Comparison of ENCODE assay signal across 25 cellular contexts in genomic region chr2:16824472-16824871, GRCh38.
"Had no signal": no experiment of that assay in that cellular context is flagged by ENCODE, and none has a peak within 500 bp of the region (broad histone marks: within the 10 kb centered on the region; RNA-seq: fewer than 3 reads in every experiment).

No MANE protein-coding gene starts in this region.

- H3K36me3 ChIP-seq: adrenal gland, esophagus squamous epithelium had no signal

- H3K4me3 ChIP-seq: adrenal gland, body of pancreas, coronary artery, dorsolateral prefrontal cortex, esophagus squamous epithelium had no signal

- H3K27me3 ChIP-seq: adrenal gland, body of pancreas, dorsolateral prefrontal cortex had no signal

- H3K27ac ChIP-seq: adrenal gland, body of pancreas, coronary artery, dorsolateral prefrontal cortex, esophagus squamous epithelium had no signal

- H3K9me3 ChIP-seq: adrenal gland, body of pancreas, esophagus squamous epithelium had no signal

- DNase-seq: activated CD4-positive, alpha-beta memory T cell treated with anti-CD3 and anti-CD28 coated beads for 36 hours; activated CD4-positive, alpha-beta T cell treated with anti-CD3 and anti-CD28 coated beads for 36 hours; activated CD4-positive, alpha-beta T cell treated with anti-CD3 and anti-CD28 coated beads, Interleukin-2, amount 10 ng/mL, durations not matched to agents 24 days and 14 days; activated CD4-positive, CD25-positive, alpha-beta regulatory T cell; activated CD4-positive, CD25-positive, alpha-beta regulatory T cell treated with anti-CD3 and anti-CD28 coated beads, Interleukin-2, amount 50 U/mL, for 72 hours; activated CD8-positive, alpha-beta memory T cell treated with anti-CD3 and anti-CD28 coated beads, Interleukin-2, amount 10 ng/mL, durations not matched to agents 7 days and 5 days; activated CD8-positive, alpha-beta memory T cell treated with anti-CD3 and anti-CD28 coated beads, Interleukin-2, amount 50 U/mL, for 4 hours; activated CD8-positive, alpha-beta T cell treated with anti-CD3 and anti-CD28 coated beads, Interleukin-2, amount 10 ng/mL, durations not matched to agents 7 days and 5 days; activated effector memory CD4-positive, alpha-beta T cell treated with anti-CD3 and anti-CD28 coated beads, Interleukin-2, amount 50 U/mL, for 16 hours; activated naive CD4-positive, alpha-beta T cell treated with anti-CD3 and anti-CD28 coated beads for 36 hours; activated naive CD8-positive, alpha-beta T cell treated with anti-CD3 and anti-CD28 coated beads for 36 hours; activated naive CD8-positive, alpha-beta T cell treated with anti-CD3 and anti-CD28 coated beads, Interleukin-2, amount 50 U/mL, for 24 hours; activated T-cell treated with anti-CD3 and anti-CD28 coated beads, Interleukin-2, amount 50 U/mL, for 1 hour; activated T-cell treated with anti-CD3 and anti-CD28 coated beads, Interleukin-2, amount 50 U/mL, for 48 hours; adrenal gland; amygdala; aorta; body of pancreas; dorsolateral prefrontal cortex; effector memory CD4-positive, alpha-beta T cell; endodermal cell; esophagus squamous epithelium; head of caudate nucleus; T-helper 2 cell had no signal

- ATAC-seq: activated CD4-positive, alpha-beta T cell treated with anti-CD3 and anti-CD28 coated beads for 36 hours; activated CD8-positive, alpha-beta memory T cell treated with anti-CD3 and anti-CD28 coated beads, Interleukin-2, amount 10 ng/mL, durations not matched to agents 7 days and 5 days; activated CD8-positive, alpha-beta T cell treated with anti-CD3 and anti-CD28 coated beads, Interleukin-2, amount 10 ng/mL, durations not matched to agents 7 days and 5 days; activated naive CD8-positive, alpha-beta T cell treated with anti-CD3 and anti-CD28 coated beads, Interleukin-2, amount 50 U/mL, for 24 hours; body of pancreas had no signal

- H3K4me1 ChIP-seq: adrenal gland, esophagus squamous epithelium had no signal
